In genomic region chr22:19291580-19292261, GRCh38 we compare ENCODE assay signal across 8 cellular contexts. TPM values are rescaled to one million over a fixed set of nuclear protein-coding genes. Genes with fewer than 3 reads are reported as not detected.
DNase-seq lines count a peak whose midpoint lies in the region; ATAC-seq and TF ChIP-seq lines count a peak whose summit lies in the region.

Gene CLTCL1 (minus strand): TSS chr22:19291719. CDS start chr22:19291641, 78 bp downstream.

- peak within 1 kb of the TSS; percentile 94 for H3K4me3 Mint-ChIP-seq in progenitor cell of endocrine pancreas (ENCODE audit: low read depth)

- H3K9me3 Mint-ChIP-seq in progenitor cell of endocrine pancreas (ENCODE audit: low read depth), result no peaks in the 10 kb centered on the region

- no peaks in the 10 kb centered on the region for H3K9me3 ChIP-seq in left ventricle myocardium inferior (replicated peaks)
- H3K9me3 ChIP-seq in upper lobe of right lung, result no peaks in the 10 kb centered on the region

- peak; percentile 100 for DNase-seq in AG08396 (ENCODE audit: low spot score)
- peak; percentile 65 for DNase-seq in Jurkat, Clone E6-1 (ENCODE audit: low read depth, low spot score)
- DNase-seq in SW480 (ENCODE audit: low spot score), result peak; percentile 53
- peak; percentile 46 for DNase-seq in amniotic epithelial cell (ENCODE audit: low read depth)
- peak; percentile 88 for DNase-seq in left ventricle myocardium inferior
- peak; percentile 84 for DNase-seq in progenitor cell of endocrine pancreas (ENCODE audit: low spot score, unreplicated experiment)
- DNase-seq in upper lobe of right lung, result peak; percentile 92

- H3K27me3 ChIP-seq in left ventricle myocardium inferior (ENCODE audit: low read depth) (no peaks in the 10 kb centered on the region), upper lobe of right lung (no peaks in the 10 kb centered on the region)

- in situ Hi-C loops in GM18951 (cut with MboI; ENCODE audit: low sequenced_read_pairs, unreplicated experiment), result no loop called here

- H3K27me3 Mint-ChIP-seq in progenitor cell of endocrine pancreas, result peaks cover 40% of the 10 kb centered on the region

- H3K27ac Mint-ChIP-seq in progenitor cell of endocrine pancreas, result peak within 1 kb of the TSS; percentile 92

- intact Hi-C loops in left ventricle myocardium inferior (cut with micrococcal nuclease) (no loop called here), upper lobe of right lung (cut with DNase I) (no loop called here)

- peak; percentile 94 for ATAC-seq in upper lobe of right lung

- TF ChIP-seq POLR2A in GM18951 (IDR thresholded peaks at IDR 0.05; ENCODE audit: extremely low read depth, insufficient read depth, insufficient read length), result peak; percentile 64

- H3K36me3 ChIP-seq in left ventricle myocardium inferior (no peaks in the 10 kb centered on the region), upper lobe of right lung (no peaks in the 10 kb centered on the region)

- H3K4me1 ChIP-seq in left ventricle myocardium inferior (peaks cover 49% of the 10 kb centered on the region), upper lobe of right lung (peaks cover 14% of the 10 kb centered on the region)

- peak within 1 kb of the TSS; percentile 88 for H3K27ac ChIP-seq in left ventricle myocardium inferior (replicated peaks)
- peak within 1 kb of the TSS; percentile 69 for H3K27ac ChIP-seq in upper lobe of right lung

- H3K36me3 Mint-ChIP-seq in progenitor cell of endocrine pancreas (ENCODE audit: insufficient read depth), result no peaks in the 10 kb centered on the region

- peak within 1 kb of the TSS; percentile 74 for H3K4me3 ChIP-seq in Jurkat, Clone E6-1 (ENCODE audit: low read length)
- H3K4me3 ChIP-seq in left ventricle myocardium inferior, result peak within 1 kb of the TSS; percentile 96
- peak within 1 kb of the TSS; percentile 66 for H3K4me3 ChIP-seq in upper lobe of right lung

- H3K4me1 Mint-ChIP-seq in progenitor cell of endocrine pancreas (ENCODE audit: low read depth), result peaks cover 15% of the 10 kb centered on the region

- TF ChIP-seq CTCF in left ventricle myocardium inferior (IDR thresholded peaks at IDR 0.05; ENCODE audit: borderline replicate concordance), result no peak
- no peak for TF ChIP-seq CTCF in progenitor cell of endocrine pancreas (IDR thresholded peaks at IDR 0.05; ENCODE audit: unreplicated experiment)
- no peak for TF ChIP-seq CTCF in upper lobe of right lung (IDR thresholded peaks at IDR 0.05)

RNA-seq across cellular contexts. Expression of gene CLTCL1, which starts in this region (rescaled TPM):
- 6.1 TPM for polyA plus RNA-seq in Jurkat, Clone E6-1 (2012; ENCODE audit: insufficient read depth, insufficient read length)
- total RNA-seq in left ventricle myocardium inferior, result 9.4 TPM
- 6.6 and 8.7 TPM in 2 replicates for total RNA-seq in progenitor cell of endocrine pancreas
- 4.3 TPM for total RNA-seq in upper lobe of right lung

Comparison
In these comparisons a context has a peak if more than half of its experiments do, and no peak if none do; other contexts are left out.
1. Peak in every context shown above with its lines: DNase-seq, ATAC-seq, H3K4me3 ChIP-seq and H3K27ac ChIP-seq.
2. DNase-seq: peak in every context shown above with its lines; median percentile 100 in AG08396; 92 in upper lobe of right lung; 88 in left ventricle myocardium inferior; 84 in progenitor cell of endocrine pancreas; 65 in Jurkat, Clone E6-1; 53 in SW480; 46 in amniotic epithelial cell.